8 cellular contexts compared by ENCODE assay signal in genomic region chr2:176126929-176127768, GRCh38. TPM values are rescaled to one million over a fixed set of nuclear protein-coding genes. Genes with fewer than 3 reads are reported as not detected.
DNase-seq lines count a peak whose midpoint lies in the region; ATAC-seq and TF ChIP-seq lines count a peak whose summit lies in the region.

No MANE protein-coding gene starts in this region.

- peaks cover 63% of the 10 kb centered on the region for H3K27me3 Mint-ChIP-seq in Caco-2 (ENCODE audit: insufficient read depth, unreplicated experiment)
- peaks cover 69% of the 10 kb centered on the region for H3K27me3 Mint-ChIP-seq in T-helper 17 cell
- peaks cover 75% of the 10 kb centered on the region for H3K27me3 Mint-ChIP-seq in stimulated activated memory B cell treated with anti-CD40 and anti-IgM and Interleukin-4, amounts not matched to agents 10 μg/mL and 1 μg/mL and 100 μg/mL, for 72 hours

- intact Hi-C loops in Caco-2 (cut with micrococcal nuclease; ENCODE audit: unreplicated experiment), result loop anchor here (1.0 to 10.0 kb wide), 7 partner anchors 258 to 1020 kb away; no protein-coding TSS in a partner anchor

- no peaks in the 10 kb centered on the region for H3K9me3 ChIP-seq in Caco-2
- no peaks in the 10 kb centered on the region for H3K9me3 ChIP-seq in T-helper 17 cell (ENCODE audit: control insufficient read depth, low read length, poor library complexity, severe bottlenecking)

- H3K36me3 ChIP-seq in Caco-2 (ENCODE audit: control insufficient read depth, insufficient read depth, low read length), result no peaks in the 10 kb centered on the region

- in situ Hi-C loops in astrocyte of the cerebellum (cut with HindIII; ENCODE audit: low sequenced_read_pairs), result no loop called here

- H3K27me3 ChIP-seq in Caco-2 (replicated peaks; ENCODE audit: control insufficient read depth, insufficient read depth, low read length), result peaks cover 19% of the 10 kb centered on the region

- H3K4me3 ChIP-seq in Caco-2 (ENCODE audit: low read depth, low read length) (no peak overlapping the region), LNCaP clone FGC (ENCODE audit: low read depth, low read length) (no peak overlapping the region), astrocyte of the cerebellum (ENCODE audit: low read depth, low read length) (no peak overlapping the region)

- no peak overlapping the region for H3K27ac Mint-ChIP-seq in Caco-2 (ENCODE audit: unreplicated experiment)
- peak overlapping the region; percentile 77 for H3K27ac Mint-ChIP-seq in T-helper 17 cell
- H3K27ac Mint-ChIP-seq in stimulated activated memory B cell treated with anti-CD40 and anti-IgM and Interleukin-4, amounts not matched to agents 10 μg/mL and 1 μg/mL and 100 μg/mL, for 72 hours, result no peak overlapping the region

- CTCF ChIA-PET in Caco-2 (lab: Charles Lee), result interaction anchor here (0.7 to 4.0 kb wide), 9 partner anchors 192 to 958 kb away, joined by 3 to 64 read pairs (median 4); no protein-coding TSS in a partner anchor

- peak; percentile 72 to 82 for TF ChIP-seq CTCF in Caco-2 (IDR thresholded peaks at IDR 0.05; ENCODE audit: insufficient read depth in 1 of 2, low read depth in 1 of 2, low read length in 1 of 2, severe bottlenecking in 1 of 2, unreplicated experiment in 1 of 2)
- TF ChIP-seq CTCF in LNCaP clone FGC (IDR thresholded peaks at IDR 0.05; ENCODE audit: control insufficient read depth, extremely low read depth, insufficient read depth), result peak; percentile 74
- TF ChIP-seq CTCF in astrocyte of the cerebellum (IDR thresholded peaks at IDR 0.05; ENCODE audit: low read depth, low read length, missing control alignments), result peak; percentile 75

- DNase-seq in Caco-2 (peak in 1 of 2 experiments; percentile 67), LNCaP clone FGC (ENCODE audit: low read depth) (no peak), T-helper 17 cell (peak; percentile 47 to 61 (median 50)), astrocyte of the cerebellum (ENCODE audit: low read depth) (peak; percentile 38), inferior parietal cortex (ENCODE audit: extremely low spot score) (peak; percentile 86)
- peak; percentile 66 to 73 for DNase-seq in stimulated activated CD4-positive, alpha-beta T cell treated with anti-CD3 and anti-CD28 coated beads, Interleukin-1b, Interleukin-23, amount 100 ng/mL, for 4 hours (ENCODE audit: low read depth in 2 of 2)

- H3K4me1 Mint-ChIP-seq in Caco-2 (ENCODE audit: low read depth, unreplicated experiment), result peaks cover 24% of the 10 kb centered on the region
- peaks cover 12% of the 10 kb centered on the region for H3K4me1 Mint-ChIP-seq in T-helper 17 cell
- H3K4me1 Mint-ChIP-seq in stimulated activated memory B cell treated with anti-CD40 and anti-IgM and Interleukin-4, amounts not matched to agents 10 μg/mL and 1 μg/mL and 100 μg/mL, for 72 hours, result peaks cover 15% of the 10 kb centered on the region

- BruUV-seq in Caco-2 (replicated peaks; lab: Mats Ljungman, UMichigan), result no TSS peak

- H3K36me3 Mint-ChIP-seq in Caco-2 (ENCODE audit: insufficient read depth, unreplicated experiment) (no peaks in the 10 kb centered on the region), T-helper 17 cell (ENCODE audit: low read depth) (peaks cover 7% of the 10 kb centered on the region)
- no peaks in the 10 kb centered on the region for H3K36me3 Mint-ChIP-seq in stimulated activated memory B cell treated with anti-CD40 and anti-IgM and Interleukin-4, amounts not matched to agents 10 μg/mL and 1 μg/mL and 100 μg/mL, for 72 hours

- H3K9me3 Mint-ChIP-seq in Caco-2 (ENCODE audit: unreplicated experiment), result no peaks in the 10 kb centered on the region
- no peaks in the 10 kb centered on the region for H3K9me3 Mint-ChIP-seq in stimulated activated memory B cell treated with anti-CD40 and anti-IgM and Interleukin-4, amounts not matched to agents 10 μg/mL and 1 μg/mL and 100 μg/mL, for 72 hours

- ATAC-seq in T-helper 17 cell, result peak; percentile 40
- ATAC-seq in stimulated activated memory B cell treated with anti-CD40 and anti-IgM and Interleukin-4, amounts not matched to agents 10 μg/mL and 1 μg/mL and 100 μg/mL, for 72 hours, result no peak
- no peak for ATAC-seq in GM21576 (IDR thresholded peaks at IDR 0.05; ENCODE audit: unreplicated experiment)

- POLR2A ChIA-PET in Caco-2 (lab: Charles Lee), result no interaction called here

- H3K4me1 ChIP-seq in Caco-2, result peaks cover 29% of the 10 kb centered on the region

- H3K4me3 Mint-ChIP-seq in Caco-2 (ENCODE audit: unreplicated experiment) (no peak overlapping the region), T-helper 17 cell (no peak overlapping the region)
- H3K4me3 Mint-ChIP-seq in stimulated activated memory B cell treated with anti-CD40 and anti-IgM and Interleukin-4, amounts not matched to agents 10 μg/mL and 1 μg/mL and 100 μg/mL, for 72 hours, result no peak overlapping the region

RNA-seq across cellular contexts. Expression of gene HOXD8, which starts 2.4 kb away (rescaled TPM):
- total RNA-seq in Caco-2 (2022), result not detected in 2 replicates
- total RNA-seq in T-helper 17 cell, result not detected

RNA-seq across cellular contexts. Expression of gene HOXD9, which starts 4.6 kb away (rescaled TPM):
- total RNA-seq in Caco-2 (2022) (not detected in 2 replicates), T-helper 17 cell (not detected)

RNA-seq across cellular contexts. Expression of gene HOXD10, which starts 10.6 kb away (rescaled TPM):
- total RNA-seq in Caco-2 (2022), result not detected in 2 replicates
- not detected for total RNA-seq in T-helper 17 cell

RNA-seq across cellular contexts. Expression of gene HOXD11, which starts 20.1 kb away (rescaled TPM):
- total RNA-seq in Caco-2 (2022) (not detected in 2 replicates), T-helper 17 cell (not detected)

RNA-seq across cellular contexts. Expression of gene HOXD4, which starts 24.2 kb away (rescaled TPM):
- total RNA-seq in Caco-2 (2022) (1.00 and 1.2 TPM in 2 replicates), T-helper 17 cell (not detected)
